13 cellular contexts compared by ENCODE assay signal in genomic region chr12:10069099-10069498, GRCh38. TPM values are rescaled to one million over a fixed set of nuclear protein-coding genes. Genes with fewer than 3 reads are reported as not detected.
A peak's percentile ranks its signal among the peaks of the same experiment; 100 is the strongest.
DNase-seq lines count a peak whose midpoint lies in the region; ATAC-seq and TF ChIP-seq lines count a peak whose summit lies in the region.
"Had no signal": no experiment of that assay in that cellular context is flagged by ENCODE, and none has a peak within 500 bp of the region (broad histone marks: within the 10 kb centered on the region; RNA-seq: fewer than 3 reads in every experiment).

No MANE protein-coding gene starts in this region.

- H3K36me3 ChIP-seq in breast epithelium = no peaks in the 10 kb centered on the region

- no peak overlapping the region for H3K4me3 ChIP-seq in AG09309 (ENCODE audit: control insufficient read depth, low read depth, low read length)
- no peak overlapping the region for H3K4me3 ChIP-seq in breast epithelium

- intact Hi-C loops in breast epithelium (cut with DNase I; ENCODE audit: low total_unique reads) = no loop called here

- no peak for ATAC-seq in GM18519 (IDR thresholded peaks at IDR 0.05; ENCODE audit: low FRiP score, unreplicated experiment)

- peak; percentile 49 for DNase-seq in AG09309 (ENCODE audit: low read depth)
- peak; percentile 92 for DNase-seq in M059J (ENCODE audit: low read depth)
- DNase-seq in breast epithelium (ENCODE audit: low spot score in 2 of 2) = no peak
- DNase-seq in medulla oblongata (ENCODE audit: extremely low spot score) = peak; percentile 38
- no peak for DNase-seq in NCI-H524 (lab: John Stamatoyannopoulos, UW)
- no peak for DNase-seq in activated CD4-positive, alpha-beta T cell treated with anti-CD3 and anti-CD28 coated beads, Interleukin-2, amount 50 U/mL, for 4 hours
- DNase-seq in activated CD4-positive, alpha-beta T cell treated with anti-CD3 and anti-CD28 coated beads for 4 hours = no peak
- DNase-seq: activated CD4-positive, alpha-beta T cell treated with anti-CD3 and anti-CD28 coated beads for 1 hour; activated naive CD8-positive, alpha-beta T cell treated with anti-CD3 and anti-CD28 coated beads, Interleukin-2, amount 10 ng/mL, durations not matched to agents 7 days and 5 days; C1 segment of cervical spinal cord; natural killer cell; NCI-H524 treated with DMSO at 0.1 percent for 48 hours had no signal

- no peaks in the 10 kb centered on the region for H3K27me3 ChIP-seq in breast epithelium

- TF ChIP-seq POLR2A in breast epithelium (IDR thresholded peaks at IDR 0.05) = no peak

- no peak for TF ChIP-seq CTCF in AG09309 (IDR thresholded peaks at IDR 0.05; ENCODE audit: control insufficient read depth, insufficient read depth, low read depth, low read length, missing control alignments)
- TF ChIP-seq CTCF in breast epithelium (IDR thresholded peaks at IDR 0.05) = no peak

- H3K4me1 ChIP-seq in breast epithelium = no peaks in the 10 kb centered on the region

- H3K9me3 ChIP-seq in breast epithelium = no peaks in the 10 kb centered on the region

- H3K27ac ChIP-seq in breast epithelium = peak overlapping the region; percentile 22 to 80

RNA-seq across cellular contexts. Expression of gene CLEC1A, which starts 29.7 kb away (rescaled TPM):
- 0.99 and 2.7 TPM in 2 replicates for total RNA-seq in M059J (2014; rRNA removed; shearing (Covaris generic))
- 1 to 10 TPM; 1.9 to 6.9 (median 4.3) TPM for total RNA-seq in breast epithelium
- total RNA-seq: activated naive CD8-positive, alpha-beta T cell treated with anti-CD3 and anti-CD28 coated beads, Interleukin-2, amount 10 ng/mL, durations not matched to agents 7 days and 5 days; natural killer cell had no signal

RNA-seq across cellular contexts. Expression of gene CLEC9A, which starts 38.6 kb away (rescaled TPM):
- total RNA-seq in M059J (2014; rRNA removed; shearing (Covaris generic)) = 0.07 TPM in 1 of 2 replicates, not detected in the other
- total RNA-seq in breast epithelium = not detected
- total RNA-seq: activated naive CD8-positive, alpha-beta T cell treated with anti-CD3 and anti-CD28 coated beads, Interleukin-2, amount 10 ng/mL, durations not matched to agents 7 days and 5 days had no signal

RNA-seq across cellular contexts. Expression of gene CLEC12B, which starts 58.7 kb away (rescaled TPM):
- 0.12 and 0.15 TPM in 2 replicates for total RNA-seq in M059J (2014; rRNA removed; shearing (Covaris generic))
- total RNA-seq in breast epithelium = under 1 TPM in 1 of 3 donors, not detected in 2; 0.16 TPM

Comparison
In these comparisons a context has a peak if more than half of its experiments do, and no peak if none do; other contexts are left out.
1. DNase-seq: peak in AG09309 (single experiment), M059J (single experiment) and medulla oblongata (single experiment); none in breast epithelium (0 of 2), NCI-H524 (0 of 2), activated CD4-positive, alpha-beta T cell treated with anti-CD3 and anti-CD28 coated beads, Interleukin-2, amount 50 U/mL, for 4 hours (0 of 2) and activated CD4-positive, alpha-beta T cell treated with anti-CD3 and anti-CD28 coated beads for 4 hours (0 of 2).